ENCODE assay signal across 2 cellular contexts in the genomic region with DNA sequence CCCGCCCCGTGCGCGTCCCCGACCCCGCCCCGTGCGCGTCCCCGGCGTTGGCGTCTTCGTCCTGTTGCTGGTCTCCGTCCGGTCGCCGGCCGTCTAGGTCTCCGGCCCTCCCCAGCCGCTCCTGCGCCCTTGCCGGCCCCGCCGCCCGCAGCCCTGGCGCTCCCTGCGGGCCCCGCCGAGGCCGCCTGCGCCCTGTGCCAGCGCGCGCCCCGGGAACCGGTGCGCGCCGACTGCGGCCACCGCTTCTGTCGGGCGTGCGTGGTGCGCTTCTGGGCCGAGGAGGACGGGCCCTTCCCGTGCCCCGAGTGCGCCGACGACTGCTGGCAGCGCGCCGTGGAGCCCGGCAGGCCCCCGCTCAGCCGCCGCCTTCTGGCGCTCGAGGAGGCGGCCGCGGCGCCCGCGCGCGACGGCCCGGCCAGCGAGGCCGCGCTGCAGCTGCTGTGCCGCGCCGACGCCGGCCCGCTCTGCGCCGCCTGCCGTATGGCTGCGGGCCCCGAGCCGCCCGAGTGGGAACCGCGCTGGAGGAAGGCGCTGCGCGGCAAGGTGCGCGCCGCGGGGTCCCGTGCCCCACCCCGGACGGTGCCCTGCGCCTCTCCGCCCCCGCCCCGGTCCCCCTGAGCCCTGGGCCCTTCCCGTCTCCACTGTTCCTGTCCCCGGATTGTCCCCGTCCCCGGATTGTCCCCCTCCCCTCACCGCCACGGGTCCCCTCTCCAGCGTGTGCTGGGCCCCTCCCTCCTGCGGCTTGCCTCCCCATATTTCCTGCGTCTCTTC.
A peak's percentile ranks its signal among the peaks of the same experiment; 100 is the strongest.
TF ChIP-seq lines count a peak whose summit lies in the region.

A gene (plus strand): TSS at position 47 of the 771 bp plus-strand sequence.

TF ChIP-seq in A549, 52 proteins besides CTCF, POLR2A, EP300 and RAD21:
- TF ChIP-seq TP53 (CRISPR knock-in tag; IDR thresholded peaks at IDR 0.05) (no peak), JUN (IDR thresholded peaks at IDR 0.05) (peak in 1 of 2 experiments; percentile 86; a peak in 3 of 5 replicates)

TF ChIP-seq in GM12878, 131 proteins besides CTCF, POLR2A, EP300 and RAD21:
- TF ChIP-seq POLR2AphosphoS2 (IDR thresholded peaks at IDR 0.05; ENCODE audit: low read depth, low read length), result no peak
- no peak for TF ChIP-seq CBFB (IDR thresholded peaks at IDR 0.05; ENCODE audit: low read depth)
- no peak for TF ChIP-seq ZNF217 (IDR thresholded peaks at IDR 0.05)
- no peak for TF ChIP-seq NFXL1 (IDR thresholded peaks at IDR 0.05; ENCODE audit: borderline replicate concordance)
- no peak for TF ChIP-seq PML (IDR thresholded peaks at IDR 0.05; ENCODE audit: low read length)
- TF ChIP-seq MXI1 (IDR thresholded peaks at IDR 0.05; ENCODE audit: low read depth, low read length), result no peak
- 0 out of 2 replicates have a peak, but pooled peaks have one; percentile 17 for TF ChIP-seq DPF2 (IDR thresholded peaks at IDR 0.05)
- TF ChIP-seq, protein P1, sequence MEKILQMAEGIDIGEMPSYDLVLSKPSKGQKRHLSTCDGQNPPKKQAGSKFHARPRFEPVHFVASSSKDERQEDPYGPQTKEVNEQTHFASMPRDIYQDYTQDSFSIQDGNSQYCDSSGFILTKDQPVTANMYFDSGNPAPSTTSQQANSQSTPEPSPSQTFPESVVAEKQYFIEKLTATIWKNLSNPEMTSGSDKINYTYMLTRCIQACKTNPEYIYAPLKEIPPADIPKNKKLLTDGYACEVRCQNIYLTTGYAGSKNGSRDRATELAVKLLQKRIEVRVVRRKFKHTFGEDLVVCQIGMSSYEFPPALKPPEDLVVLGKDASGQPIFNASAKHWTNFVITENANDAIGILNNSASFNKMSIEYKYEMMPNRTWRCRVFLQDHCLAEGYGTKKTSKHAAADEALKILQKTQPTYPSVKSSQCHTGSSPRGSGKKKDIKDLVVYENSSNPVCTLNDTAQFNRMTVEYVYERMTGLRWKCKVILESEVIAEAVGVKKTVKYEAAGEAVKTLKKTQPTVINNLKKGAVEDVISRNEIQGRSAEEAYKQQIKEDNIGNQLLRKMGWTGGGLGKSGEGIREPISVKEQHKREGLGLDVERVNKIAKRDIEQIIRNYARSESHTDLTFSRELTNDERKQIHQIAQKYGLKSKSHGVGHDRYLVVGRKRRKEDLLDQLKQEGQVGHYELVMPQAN (conservative IDR thresholded peaks at IDR 0.05), result peak; percentile 74
- TF ChIP-seq, protein P2, sequence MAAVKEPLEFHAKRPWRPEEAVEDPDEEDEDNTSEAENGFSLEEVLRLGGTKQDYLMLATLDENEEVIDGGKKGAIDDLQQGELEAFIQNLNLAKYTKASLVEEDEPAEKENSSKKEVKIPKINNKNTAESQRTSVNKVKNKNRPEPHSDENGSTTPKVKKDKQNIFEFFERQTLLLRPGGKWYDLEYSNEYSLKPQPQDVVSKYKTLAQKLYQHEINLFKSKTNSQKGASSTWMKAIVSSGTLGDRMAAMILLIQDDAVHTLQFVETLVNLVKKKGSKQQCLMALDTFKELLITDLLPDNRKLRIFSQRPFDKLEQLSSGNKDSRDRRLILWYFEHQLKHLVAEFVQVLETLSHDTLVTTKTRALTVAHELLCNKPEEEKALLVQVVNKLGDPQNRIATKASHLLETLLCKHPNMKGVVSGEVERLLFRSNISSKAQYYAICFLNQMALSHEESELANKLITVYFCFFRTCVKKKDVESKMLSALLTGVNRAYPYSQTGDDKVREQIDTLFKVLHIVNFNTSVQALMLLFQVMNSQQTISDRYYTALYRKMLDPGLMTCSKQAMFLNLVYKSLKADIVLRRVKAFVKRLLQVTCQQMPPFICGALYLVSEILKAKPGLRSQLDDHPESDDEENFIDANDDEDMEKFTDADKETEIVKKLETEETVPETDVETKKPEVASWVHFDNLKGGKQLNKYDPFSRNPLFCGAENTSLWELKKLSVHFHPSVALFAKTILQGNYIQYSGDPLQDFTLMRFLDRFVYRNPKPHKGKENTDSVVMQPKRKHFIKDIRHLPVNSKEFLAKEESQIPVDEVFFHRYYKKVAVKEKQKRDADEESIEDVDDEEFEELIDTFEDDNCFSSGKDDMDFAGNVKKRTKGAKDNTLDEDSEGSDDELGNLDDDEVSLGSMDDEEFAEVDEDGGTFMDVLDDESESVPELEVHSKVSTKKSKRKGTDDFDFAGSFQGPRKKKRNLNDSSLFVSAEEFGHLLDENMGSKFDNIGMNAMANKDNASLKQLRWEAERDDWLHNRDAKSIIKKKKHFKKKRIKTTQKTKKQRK (IDR thresholded peaks at IDR 0.05; ENCODE audit: low read depth, low read length), result no peak
- TF ChIP-seq CEBPB (IDR thresholded peaks at IDR 0.05; ENCODE audit: borderline replicate concordance in 1 of 2, low read depth in 2 of 2, low read length in 2 of 2), result no peak
- TF ChIP-seq, protein P3, sequence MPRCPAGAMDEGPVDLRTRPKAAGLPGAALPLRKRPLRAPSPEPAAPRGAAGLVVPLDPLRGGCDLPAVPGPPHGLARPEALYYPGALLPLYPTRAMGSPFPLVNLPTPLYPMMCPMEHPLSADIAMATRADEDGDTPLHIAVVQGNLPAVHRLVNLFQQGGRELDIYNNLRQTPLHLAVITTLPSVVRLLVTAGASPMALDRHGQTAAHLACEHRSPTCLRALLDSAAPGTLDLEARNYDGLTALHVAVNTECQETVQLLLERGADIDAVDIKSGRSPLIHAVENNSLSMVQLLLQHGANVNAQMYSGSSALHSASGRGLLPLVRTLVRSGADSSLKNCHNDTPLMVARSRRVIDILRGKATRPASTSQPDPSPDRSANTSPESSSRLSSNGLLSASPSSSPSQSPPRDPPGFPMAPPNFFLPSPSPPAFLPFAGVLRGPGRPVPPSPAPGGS (IDR thresholded peaks at IDR 0.05; ENCODE audit: borderline replicate concordance, insufficient read depth, low read depth, low read length, poor library complexity, severe bottlenecking), result peak; percentile 37
- TF ChIP-seq ZNF622 (IDR thresholded peaks at IDR 0.05), result no peak
- TF ChIP-seq IKZF1 (conservative IDR thresholded peaks at IDR 0.05), result peak; percentile 83
- TF ChIP-seq SMARCA5 (IDR thresholded peaks at IDR 0.05), result peak; percentile 81; the same call in 1 of the 2 replicates
- TF ChIP-seq TARDBP (IDR thresholded peaks at IDR 0.05; ENCODE audit: borderline replicate concordance), result no peak
- no peak for TF ChIP-seq TCF3 (IDR thresholded peaks at IDR 0.05; ENCODE audit: borderline replicate concordance, insufficient read depth, low read depth, low read length)
- peak; percentile 15; the same call in 1 of the 2 replicates for TF ChIP-seq BACH1 (IDR thresholded peaks at IDR 0.05; ENCODE audit: borderline replicate concordance)
